10 cellular contexts compared by ENCODE assay signal in genomic region chr9:137198748-137199276, GRCh38. TPM values are rescaled to one million over a fixed set of nuclear protein-coding genes. Genes with fewer than 3 reads are reported as not detected.
A peak's percentile ranks its signal among the peaks of the same experiment; 100 is the strongest.
DNase-seq lines count a peak whose midpoint lies in the region; ATAC-seq and TF ChIP-seq lines count a peak whose summit lies in the region.
"Had no signal": no experiment of that assay in that cellular context is flagged by ENCODE, and none has a peak within 500 bp of the region (broad histone marks: within the 10 kb centered on the region; RNA-seq: fewer than 3 reads in every experiment).

No MANE protein-coding gene starts in this region.

- DNase-seq in natural killer cell treated with Interleukin-12 subunit alpha and Interleukin-12 subunit beta and Interleukin-15 and Interleukin-18, amount 100 ng/mL, for 72 hours (ENCODE audit: low spot score), result no peak
- no peak for DNase-seq in natural killer cell
- peak; percentile 70 to 86 (median 79) for DNase-seq in body of pancreas
- no peak for DNase-seq in lower lobe of right lung
- DNase-seq in vagina (ENCODE audit: extremely low spot score in 2 of 2), result no peak
- DNase-seq in glomerular visceral epithelial cell (ENCODE audit: extremely low spot score), result no peak
- DNase-seq in HuH-7 (ENCODE audit: low spot score), result no peak
- DNase-seq: activated CD8-positive, alpha-beta memory T cell treated with anti-CD3 and anti-CD28 coated beads, Interleukin-2, amount 50 U/mL, for 4 hours; uterus had no signal

- no peaks in the 10 kb centered on the region for H3K27me3 ChIP-seq in body of pancreas
- no peaks in the 10 kb centered on the region for H3K27me3 ChIP-seq in lower lobe of right lung (ENCODE audit: low read depth)
- H3K27me3 ChIP-seq in vagina, result no peaks in the 10 kb centered on the region
- H3K27me3 ChIP-seq: uterus had no signal

- no peaks in the 10 kb centered on the region for H3K9me3 ChIP-seq in body of pancreas
- no peaks in the 10 kb centered on the region for H3K9me3 ChIP-seq in lower lobe of right lung
- no peaks in the 10 kb centered on the region for H3K9me3 ChIP-seq in vagina
- H3K9me3 ChIP-seq: uterus had no signal

- H3K27ac Mint-ChIP-seq in natural killer cell treated with Interleukin-12 subunit alpha and Interleukin-12 subunit beta and Interleukin-15 and Interleukin-18, amount 100 ng/mL, for 72 hours, result no peak overlapping the region
- H3K27ac Mint-ChIP-seq in natural killer cell, result no peak overlapping the region

- H3K4me1 ChIP-seq in body of pancreas, result peaks cover 87% of the 10 kb centered on the region
- H3K4me1 ChIP-seq in lower lobe of right lung, result peaks cover 67% of the 10 kb centered on the region
- H3K4me1 ChIP-seq in vagina, result peaks cover 86% of the 10 kb centered on the region

- no peak for ATAC-seq in natural killer cell treated with Interleukin-12 subunit alpha and Interleukin-12 subunit beta and Interleukin-15 and Interleukin-18, amount 100 ng/mL, for 72 hours
- ATAC-seq in natural killer cell (no peak), body of pancreas (no peak), lower lobe of right lung (no peak), GM18858 (IDR thresholded peaks at IDR 0.05; ENCODE audit: unreplicated experiment) (no peak)

- no peaks in the 10 kb centered on the region for H3K36me3 Mint-ChIP-seq in natural killer cell treated with Interleukin-12 subunit alpha and Interleukin-12 subunit beta and Interleukin-15 and Interleukin-18, amount 100 ng/mL, for 72 hours
- no peaks in the 10 kb centered on the region for H3K36me3 Mint-ChIP-seq in natural killer cell

- peak overlapping the region; percentile 92 to 99 (median 92) for H3K27ac ChIP-seq in body of pancreas
- peak overlapping the region; percentile 78 for H3K27ac ChIP-seq in lower lobe of right lung
- H3K27ac ChIP-seq in vagina, result no peak overlapping the region
- H3K27ac ChIP-seq: uterus had no signal

- H3K4me1 Mint-ChIP-seq in natural killer cell treated with Interleukin-12 subunit alpha and Interleukin-12 subunit beta and Interleukin-15 and Interleukin-18, amount 100 ng/mL, for 72 hours (ENCODE audit: low read depth in 2 of 2), result peaks cover 5 to 6% of the 10 kb centered on the region in 2 donors
- H3K4me1 Mint-ChIP-seq in natural killer cell, result peaks cover 5 to 23% of the 10 kb centered on the region in 2 donors

- intact Hi-C loops in natural killer cell (cut with micrococcal nuclease) (no loop called here), body of pancreas (cut with DNase I) (no loop called here), lower lobe of right lung (cut with DNase I) (no loop called here), vagina (cut with DNase I) (no loop called here)

- 7 to 23% methylated on average over 7 to 14 of the region's 15 CpGs for WGBS in body of pancreas, 2 donors

- TF ChIP-seq CTCF in natural killer cell (IDR thresholded peaks at IDR 0.05) (no peak), body of pancreas (IDR thresholded peaks at IDR 0.05) (no peak), lower lobe of right lung (IDR thresholded peaks at IDR 0.05) (no peak), vagina (IDR thresholded peaks at IDR 0.05) (no peak)

- peak overlapping the region; percentile 30 for H3K4me3 Mint-ChIP-seq in natural killer cell treated with Interleukin-12 subunit alpha and Interleukin-12 subunit beta and Interleukin-15 and Interleukin-18, amount 100 ng/mL, for 72 hours
- H3K4me3 Mint-ChIP-seq in natural killer cell, result no peak overlapping the region

- H3K9me3 Mint-ChIP-seq in natural killer cell treated with Interleukin-12 subunit alpha and Interleukin-12 subunit beta and Interleukin-15 and Interleukin-18, amount 100 ng/mL, for 72 hours, result no peaks in the 10 kb centered on the region
- no peaks in the 10 kb centered on the region for H3K9me3 Mint-ChIP-seq in natural killer cell

- H3K4me3 ChIP-seq in body of pancreas (peak overlapping the region; percentile 32 to 40), lower lobe of right lung (peak overlapping the region; percentile 69), vagina (peak overlapping the region; percentile 61 to 72)

- TF ChIP-seq POLR2A in body of pancreas (IDR thresholded peaks at IDR 0.05) (peak in 1 of 3 donors; percentile 25), vagina (IDR thresholded peaks at IDR 0.05) (no peak)

- H3K27me3 Mint-ChIP-seq in natural killer cell treated with Interleukin-12 subunit alpha and Interleukin-12 subunit beta and Interleukin-15 and Interleukin-18, amount 100 ng/mL, for 72 hours, result no peaks in the 10 kb centered on the region
- H3K27me3 Mint-ChIP-seq in natural killer cell (ENCODE audit: low read depth in 2 of 2), result no peaks in the 10 kb centered on the region

- H3K36me3 ChIP-seq in body of pancreas (replicated peaks in 1 of 2; ENCODE audit: insufficient read depth in 1 of 2, low read depth in 2 of 2), result no peaks in the 10 kb centered on the region
- no peaks in the 10 kb centered on the region for H3K36me3 ChIP-seq in lower lobe of right lung
- no peaks in the 10 kb centered on the region for H3K36me3 ChIP-seq in vagina
- H3K36me3 ChIP-seq: uterus had no signal

RNA-seq across cellular contexts. Expression of gene TPRN, which starts 1.7 kb away (rescaled TPM):
- 10 to 100 TPM in 1 of 2 donors, 1 to 10 TPM in 1; 9.0 to 19.1 TPM for total RNA-seq in natural killer cell treated with Interleukin-12 subunit alpha and Interleukin-12 subunit beta and Interleukin-15 and Interleukin-18, amount 100 ng/mL, for 72 hours
- total RNA-seq in natural killer cell (10 to 100 TPM in 1 of 3 donors, 1 to 10 TPM in 2; 8.2 to 10.6 (median 8.4) TPM), body of pancreas (10 to 100 TPM; 90.0 to 91.3 TPM), lower lobe of right lung (17.8 TPM), vagina (6.9 TPM)

RNA-seq across cellular contexts. Expression of gene TMEM203, which starts 6.6 kb away (rescaled TPM):
- total RNA-seq in natural killer cell treated with Interleukin-12 subunit alpha and Interleukin-12 subunit beta and Interleukin-15 and Interleukin-18, amount 100 ng/mL, for 72 hours, result 10 to 100 TPM; 25.0 to 43.9 TPM
- total RNA-seq in natural killer cell (10 to 100 TPM; 22.1 to 30.5 (median 27.1) TPM), body of pancreas (10 to 100 TPM; 11.9 to 18.1 TPM), lower lobe of right lung (26.6 TPM), vagina (24.6 TPM)

RNA-seq across cellular contexts. Expression of gene NDOR1, which starts 6.7 kb away (rescaled TPM):
- total RNA-seq in natural killer cell treated with Interleukin-12 subunit alpha and Interleukin-12 subunit beta and Interleukin-15 and Interleukin-18, amount 100 ng/mL, for 72 hours, result 10 to 100 TPM; 33.0 to 81.9 TPM
- total RNA-seq in natural killer cell (10 to 100 TPM; 31.1 to 36.0 (median 31.9) TPM), body of pancreas (10 to 100 TPM; 17.1 to 22.7 TPM), lower lobe of right lung (15.6 TPM), vagina (12.0 TPM)

RNA-seq across cellular contexts. Expression of gene SSNA1, which starts 10.3 kb away (rescaled TPM):
- total RNA-seq in natural killer cell treated with Interleukin-12 subunit alpha and Interleukin-12 subunit beta and Interleukin-15 and Interleukin-18, amount 100 ng/mL, for 72 hours, result 10 to 100 TPM; 78.3 to 91.4 TPM
- total RNA-seq in natural killer cell (10 to 100 TPM; 45.1 to 53.5 (median 52.2) TPM), body of pancreas (10 to 100 TPM; 62.3 to 79.1 TPM), lower lobe of right lung (57.6 TPM), vagina (49.8 TPM)

RNA-seq across cellular contexts. Expression of gene ANAPC2, which starts 10.5 kb away (rescaled TPM):
- 10 to 100 TPM; 75.5 to 98.1 TPM for total RNA-seq in natural killer cell treated with Interleukin-12 subunit alpha and Interleukin-12 subunit beta and Interleukin-15 and Interleukin-18, amount 100 ng/mL, for 72 hours
- total RNA-seq in natural killer cell (100 to 1,000 TPM; 146 to 172 (median 171) TPM), body of pancreas (10 to 100 TPM; 24.1 to 51.7 TPM), lower lobe of right lung (58.2 TPM), vagina (30.0 TPM)

Comparison
In these comparisons a context has a peak if more than half of its experiments do, and no peak if none do; other contexts are left out.
1. DNase-seq: peak in body of pancreas (4 of 4); none in natural killer cell treated with Interleukin-12 subunit alpha and Interleukin-12 subunit beta and Interleukin-15 and Interleukin-18, amount 100 ng/mL, for 72 hours (single experiment), natural killer cell (single experiment), lower lobe of right lung (single experiment), vagina (0 of 2), glomerular visceral epithelial cell (single experiment) and HuH-7 (single experiment).
2. Peak in every context shown above with its lines, with median percentiles within 50 percentile points of each other: H3K4me3 ChIP-seq.